25 cellular contexts compared by ENCODE assay signal in genomic region chr10:31522820-31523219, GRCh38.
"Had no signal": no experiment of that assay in that cellular context is flagged by ENCODE, and none has a peak within 500 bp of the region (broad histone marks: within the 10 kb centered on the region; RNA-seq: fewer than 3 reads in every experiment).

No MANE protein-coding gene starts in this region.

- H2AFZ ChIP-seq: PC-9 had no signal

- H3K4me1 Mint-ChIP-seq: activated naive CD4-positive, alpha-beta T cell treated with anti-CD3 and anti-CD28 coated beads, Interleukin-2, amount 10 ng/mL, durations not matched to agents 7 days and 5 days had no signal

- H3K4me3 Mint-ChIP-seq: activated naive CD4-positive, alpha-beta T cell treated with anti-CD3 and anti-CD28 coated beads, Interleukin-2, amount 10 ng/mL, durations not matched to agents 7 days and 5 days; activated naive CD8-positive, alpha-beta T cell treated with anti-CD3 and anti-CD28 coated beads, Interleukin-2, amount 50 U/mL, for 24 hours; activated T-cell treated with anti-CD3 and anti-CD28 coated beads, Interleukin-2, amount 50 U/mL, for 4 hours; T-helper 1 cell treated with Interleukin-12 subunit alpha and Interleukin-12 subunit beta and Interleukin-4 antibody, amounts not matched to agents 30 μg/mL and 1 μg/mL, for 36 hours had no signal

- H3K27ac Mint-ChIP-seq: activated naive CD4-positive, alpha-beta T cell treated with anti-CD3 and anti-CD28 coated beads, Interleukin-2, amount 10 ng/mL, durations not matched to agents 7 days and 5 days; activated naive CD8-positive, alpha-beta T cell treated with anti-CD3 and anti-CD28 coated beads, Interleukin-2, amount 50 U/mL, for 24 hours; T-helper 1 cell treated with Interleukin-12 subunit alpha and Interleukin-12 subunit beta and Interleukin-4 antibody, amounts not matched to agents 30 μg/mL and 1 μg/mL, for 36 hours had no signal

- H3K27ac ChIP-seq: ascending aorta, body of pancreas, PC-9 had no signal

- H3K4me3 ChIP-seq: ascending aorta, body of pancreas, PC-9 had no signal

- ATAC-seq: activated CD4-positive, CD25-positive, alpha-beta regulatory T cell treated with anti-CD3 and anti-CD28 coated beads, Interleukin-2, amount 50 U/mL, for 24 hours; activated naive CD8-positive, alpha-beta T cell treated with anti-CD3 and anti-CD28 coated beads, Interleukin-2, amount 50 U/mL, for 24 hours; activated T-cell treated with anti-CD3 and anti-CD28 coated beads, Interleukin-2, amount 50 U/mL, for 4 hours; body of pancreas had no signal

- DNase-seq: activated CD4-positive, alpha-beta T cell treated with anti-CD3 and anti-CD28 coated beads for 4 hours; activated CD4-positive, alpha-beta T cell treated with anti-CD3 and anti-CD28 coated beads, Interleukin-2, amount 50 U/mL, for 4 hours; activated CD8-positive, alpha-beta memory T cell treated with anti-CD3 and anti-CD28 coated beads for 24 hours; activated gamma-delta T cell; activated naive CD4-positive, alpha-beta T cell treated with anti-CD3 and anti-CD28 coated beads, Interleukin-2, amount 10 ng/mL, durations not matched to agents 7 days and 5 days; activated naive CD8-positive, alpha-beta T cell treated with anti-CD3 and anti-CD28 coated beads, Interleukin-2, amount 50 U/mL, for 24 hours; activated T-cell treated with anti-CD3 and anti-CD28 coated beads, Interleukin-2, amount 50 U/mL, for 4 hours; amniotic stem cell; body of pancreas; central memory CD4-positive, alpha-beta T cell; KBM-7; NCI-H1105 treated with DMSO at 0.1 percent for 48 hours; NCI-H1436 treated with DMSO at 0.1 percent for 48 hours; NCI-H187; NCI-H2081; NCI-H2171; NCI-H2227 treated with DMSO at 0.1 percent for 48 hours; NCI-H446 treated with DMSO at 0.1 percent for 48 hours; NCI-H526 treated with DMSO at 0.1 percent for 48 hours; PC-9; SHP77 treated with DMSO at 0.1 percent for 48 hours had no signal

- H3K27me3 Mint-ChIP-seq: activated naive CD4-positive, alpha-beta T cell treated with anti-CD3 and anti-CD28 coated beads, Interleukin-2, amount 10 ng/mL, durations not matched to agents 7 days and 5 days; activated naive CD8-positive, alpha-beta T cell treated with anti-CD3 and anti-CD28 coated beads, Interleukin-2, amount 50 U/mL, for 24 hours had no signal

- H3K4me1 ChIP-seq: ascending aorta, body of pancreas had no signal

- FAIRE-seq: bronchial epithelial cell had no signal

- H3K9me3 Mint-ChIP-seq: activated naive CD4-positive, alpha-beta T cell treated with anti-CD3 and anti-CD28 coated beads, Interleukin-2, amount 10 ng/mL, durations not matched to agents 7 days and 5 days; activated naive CD8-positive, alpha-beta T cell treated with anti-CD3 and anti-CD28 coated beads, Interleukin-2, amount 50 U/mL, for 24 hours; activated T-cell treated with anti-CD3 and anti-CD28 coated beads, Interleukin-2, amount 50 U/mL, for 4 hours; T-helper 1 cell treated with Interleukin-12 subunit alpha and Interleukin-12 subunit beta and Interleukin-4 antibody, amounts not matched to agents 30 μg/mL and 1 μg/mL, for 36 hours had no signal

- H3K4me2 ChIP-seq: PC-9 had no signal

- H3K27me3 ChIP-seq: ascending aorta, body of pancreas had no signal

- H3K9me3 ChIP-seq: ascending aorta, body of pancreas had no signal
